In genomic region chr18:3245853-3246635, GRCh38 we compare ENCODE assay signal across 8 cellular contexts. TPM values are rescaled to one million over a fixed set of nuclear protein-coding genes. Genes with fewer than 3 reads are reported as not detected.
DNase-seq lines count a peak whose midpoint lies in the region; ATAC-seq lines count a peak whose summit lies in the region.

No MANE protein-coding gene starts in this region.

- DNase-seq in C1 segment of cervical spinal cord (lab: John Stamatoyannopoulos, UW), result peak in 13 of 14 donors; percentile 11 to 80 (median 69)
- peak; percentile 91 for DNase-seq in NCI-H748 (lab: John Stamatoyannopoulos, UW; ENCODE audit: unreplicated experiment)
- peak; percentile 91 for DNase-seq in activated CD4-positive, alpha-beta memory T cell treated with anti-CD3 and anti-CD28 coated beads for 36 hours
- peak; percentile 95 for DNase-seq in medulla oblongata (ENCODE audit: extremely low spot score)
- peak; percentile 70 to 80 (median 70) for DNase-seq in stimulated activated CD4-positive, alpha-beta T cell treated with anti-CD3 and anti-CD28 coated beads, TNF-alpha, amount 100 ng/mL, for 48 hours (ENCODE audit: low read depth in 3 of 3)

- peaks cover 31% of the 10 kb centered on the region for H3K36me3 Mint-ChIP-seq in activated CD4-positive, alpha-beta memory T cell treated with anti-CD3 and anti-CD28 coated beads for 36 hours

- H3K27me3 ChIP-seq in ectodermal cell (ENCODE audit: control insufficient read depth, insufficient read depth, low read length, poor library complexity, severe bottlenecking), result no peaks in the 10 kb centered on the region

- WGBS in ectodermal cell, 2 experiments, result 37 to 38% methylated on average over 28 to 29 of the region's 29 CpGs

- no peaks in the 10 kb centered on the region for H3K36me3 ChIP-seq in ectodermal cell (ENCODE audit: control insufficient read depth, insufficient read depth, low read length)

- H3K9me3 Mint-ChIP-seq in activated CD4-positive, alpha-beta memory T cell treated with anti-CD3 and anti-CD28 coated beads for 36 hours, result peaks cover 13% of the 10 kb centered on the region

- H3K27ac ChIP-seq in ectodermal cell (ENCODE audit: insufficient read depth, low read depth, low read length, poor library complexity, severe bottlenecking), result no peak overlapping the region

- H3K27ac Mint-ChIP-seq in activated CD4-positive, alpha-beta memory T cell treated with anti-CD3 and anti-CD28 coated beads for 36 hours, result peak overlapping the region; percentile 98

- POLR2A ChIA-PET in activated CD4-positive, alpha-beta memory T cell treated with anti-CD3 and anti-CD28 coated beads for 36 hours (lab: Charles Lee), result interaction anchor here (0.8 to 1.4 kb wide), 7 partner anchors 89 to 312 kb away, joined by 3 to 5 read pairs (median 3); no protein-coding TSS in a partner anchor

- peaks cover 23% of the 10 kb centered on the region for H3K4me1 Mint-ChIP-seq in activated CD4-positive, alpha-beta memory T cell treated with anti-CD3 and anti-CD28 coated beads for 36 hours (ENCODE audit: low read depth)

- intact Hi-C loops in activated CD4-positive, alpha-beta memory T cell treated with anti-CD3 and anti-CD28 coated beads for 36 hours (cut with micrococcal nuclease), result loop anchor here (1.0 to 10.0 kb wide), 10 partner anchors 95 to 1141 kb away; partner anchors contain the start of genes LPIN2 and SMCHD1

- H3K4me3 Mint-ChIP-seq in activated CD4-positive, alpha-beta memory T cell treated with anti-CD3 and anti-CD28 coated beads for 36 hours, result peak overlapping the region; percentile 97

- H3K27me3 Mint-ChIP-seq in activated CD4-positive, alpha-beta memory T cell treated with anti-CD3 and anti-CD28 coated beads for 36 hours, result no peaks in the 10 kb centered on the region

- H3K4me1 ChIP-seq in ectodermal cell (ENCODE audit: control insufficient read depth, insufficient read depth, low read length), result peaks cover 6% of the 10 kb centered on the region

- no peaks in the 10 kb centered on the region for H3K9me3 ChIP-seq in ectodermal cell (ENCODE audit: control insufficient read depth, low read length)

- ATAC-seq in GM19324 (IDR thresholded peaks at IDR 0.05; ENCODE audit: low FRiP score, unreplicated experiment) (peak; percentile 45), HG03460 (IDR thresholded peaks at IDR 0.05; ENCODE audit: unreplicated experiment) (peak; percentile 47)

- peak overlapping the region; percentile 13 for H3K4me3 ChIP-seq in ectodermal cell (ENCODE audit: insufficient read depth, low read depth, low read length)

- CTCF ChIA-PET in activated CD4-positive, alpha-beta memory T cell treated with anti-CD3 and anti-CD28 coated beads for 36 hours (lab: Charles Lee), result interaction anchor here (0.6 to 4.0 kb wide), 51 partner anchors 10 to 601 kb away, joined by 3 to 55 read pairs (median 4); partner anchors contain the start of gene MYOM1

RNA-seq across cellular contexts. Expression of gene MYL12A, which starts 1.6 kb away (rescaled TPM):
- 100 to 1,000 TPM; 538 to 542 TPM for total RNA-seq in activated CD4-positive, alpha-beta memory T cell treated with anti-CD3 and anti-CD28 coated beads for 36 hours
- 220 TPM for polyA plus RNA-seq in ectodermal cell (2013, experiment 1 of 4)
- 247 TPM for polyA plus RNA-seq in ectodermal cell (2013, experiment 2 of 4)
- polyA plus RNA-seq in ectodermal cell (2013, experiment 3 of 4), result 212 TPM
- polyA plus RNA-seq in ectodermal cell (2013, experiment 4 of 4), result 232 TPM

RNA-seq across cellular contexts. Expression of gene MYL12B, which starts 15.9 kb away (rescaled TPM):
- total RNA-seq in activated CD4-positive, alpha-beta memory T cell treated with anti-CD3 and anti-CD28 coated beads for 36 hours, result 100 to 1,000 TPM; 335 to 339 TPM
- polyA plus RNA-seq in ectodermal cell (2013, experiment 1 of 4), result 124 TPM
- 123 TPM for polyA plus RNA-seq in ectodermal cell (2013, experiment 2 of 4)
- 137 TPM for polyA plus RNA-seq in ectodermal cell (2013, experiment 3 of 4)
- polyA plus RNA-seq in ectodermal cell (2013, experiment 4 of 4), result 159 TPM

RNA-seq across cellular contexts. Expression of gene MYOM1, which starts 26.3 kb away (rescaled TPM):
- total RNA-seq in activated CD4-positive, alpha-beta memory T cell treated with anti-CD3 and anti-CD28 coated beads for 36 hours, result 1 to 10 TPM in 1 of 2 experiments, under 1 TPM in 1; 0.90 to 1.2 TPM
- polyA plus RNA-seq in ectodermal cell (2013, experiment 1 of 4), result 0.78 TPM
- 1.2 TPM for polyA plus RNA-seq in ectodermal cell (2013, experiment 2 of 4)
- 0.59 TPM for polyA plus RNA-seq in ectodermal cell (2013, experiment 3 of 4)
- polyA plus RNA-seq in ectodermal cell (2013, experiment 4 of 4), result 0.77 TPM
